ENCODE assay signal across 8 cellular contexts in the genomic region with DNA sequence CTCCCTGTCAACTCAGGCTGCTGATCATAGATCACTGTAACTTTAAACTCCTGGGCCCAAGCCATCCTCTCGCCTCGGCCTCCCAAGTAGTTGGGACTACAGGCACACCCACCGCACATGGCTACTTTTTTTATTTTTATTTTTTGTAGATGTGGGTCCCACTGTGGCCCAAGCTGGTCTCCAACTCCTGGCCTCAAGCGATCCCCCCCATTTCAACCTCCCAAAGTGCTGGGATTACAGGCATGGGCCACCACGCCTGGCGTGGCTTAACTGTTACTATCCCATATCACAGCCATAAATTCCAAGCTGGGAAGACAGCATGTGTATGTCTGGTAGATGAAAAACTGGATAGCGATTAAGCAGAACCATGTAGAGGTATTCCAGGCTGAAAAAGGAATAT. TPM values are rescaled to one million over a fixed set of nuclear protein-coding genes. Genes with fewer than 3 reads are reported as not detected.
DNase-seq lines count a peak whose midpoint lies in the region; ATAC-seq and TF ChIP-seq lines count a peak whose summit lies in the region.

No MANE protein-coding gene starts in this region.

- peaks cover 57% of the 10 kb centered on the region for H3K36me3 Mint-ChIP-seq in dendritic cell treated with granulocyte-macrophage colony-stimulating factor and Interleukin-4, amounts not matched to agents 40 ng/mL and 50 ng/mL, for 4 days (ENCODE audit: low read depth)
- peaks cover 28% of the 10 kb centered on the region for H3K36me3 Mint-ChIP-seq in nephron progenitor cell (ENCODE audit: low read depth)

- peaks cover 10% of the 10 kb centered on the region for H3K79me1 ChIP-seq in neuronal stem cell (ENCODE audit: low read depth, low read length)

- CTCF ChIA-PET in BJ (lab: Yijun Ruan, JAX) = interaction anchor here (1.2 to 10.9 kb wide), 9 partner anchors 8 to 77 kb away, joined by 3 to 107 read pairs (median 4); a partner anchor contains a TSS

- H3K18ac ChIP-seq in neuronal stem cell (ENCODE audit: low read length) = no peak overlapping the region

- no peak overlapping the region for H2BK15ac ChIP-seq in neuronal stem cell (ENCODE audit: low read length)

- TF ChIP-seq CTCF in BJ (IDR thresholded peaks at IDR 0.05; ENCODE audit: insufficient read depth, low read depth, low read length) = no peak
- no peak for TF ChIP-seq CTCF in nephron progenitor cell (IDR thresholded peaks at IDR 0.05)
- no peak for TF ChIP-seq CTCF in mucosa of descending colon (IDR thresholded peaks at IDR 0.05)

- peaks cover 7% of the 10 kb centered on the region for H3K36me3 ChIP-seq in BJ (ENCODE audit: control insufficient read depth, insufficient read depth, low read length)
- H3K36me3 ChIP-seq in MG63 = peaks cover 49% of the 10 kb centered on the region
- no peaks in the 10 kb centered on the region for H3K36me3 ChIP-seq in mucosa of descending colon (ENCODE audit: low read depth)
- H3K36me3 ChIP-seq in neuronal stem cell (replicated peaks in 1 of 2; ENCODE audit: control insufficient read depth in 2 of 2, insufficient read depth in 2 of 2, low read length in 2 of 2) = peaks cover 5 to 53% of the 10 kb centered on the region in 2 donors

- H4K8ac ChIP-seq in neuronal stem cell (ENCODE audit: low read depth, low read length) = no peak overlapping the region

- H3K9me3 ChIP-seq in MG63 = no peaks in the 10 kb centered on the region
- H3K9me3 ChIP-seq in mucosa of descending colon = no peaks in the 10 kb centered on the region
- H3K9me3 ChIP-seq in neuronal stem cell (replicated peaks in 1 of 2; ENCODE audit: control insufficient read depth in 2 of 2, insufficient read depth in 1 of 2, low read depth in 1 of 2, low read length in 2 of 2) = peaks cover 0 to 2% of the 10 kb centered on the region in 2 donors

- H3K27me3 ChIP-seq in BJ (ENCODE audit: control insufficient read depth, insufficient read depth, low read length) (no peaks in the 10 kb centered on the region), MG63 (no peaks in the 10 kb centered on the region; the same call in 1 of the 2 replicates), neuronal stem cell (ENCODE audit: control insufficient read depth in 3 of 3, insufficient read depth in 3 of 3, low read depth in 1 of 3, low read length in 3 of 3) (peaks cover 0 to 11% (median 4%) of the 10 kb centered on the region in 3 experiments)

- DNase-seq in BJ (ENCODE audit: low read depth) = no peak
- no peak for DNase-seq in MG63
- no peak for DNase-seq in nephron progenitor cell
- no peak for DNase-seq in NCI-H2196 (lab: John Stamatoyannopoulos, UW; ENCODE audit: unreplicated experiment)
- DNase-seq in mucosa of descending colon = no peak
- no peak for DNase-seq in neuronal stem cell (ENCODE audit: low spot score)
- no peak for DNase-seq in DMS53 (lab: John Stamatoyannopoulos, UW)

- H3K9ac ChIP-seq in neuronal stem cell (ENCODE audit: low read depth, low read length, poor library complexity) = no peak overlapping the region

- H3K4me3 ChIP-seq in BJ (ENCODE audit: low read depth, low read length) (peak overlapping the region; percentile 92), MG63 (peak overlapping the region; percentile 99), mucosa of descending colon (no peak overlapping the region), neuronal stem cell (ENCODE audit: low read length in 2 of 2) (peak overlapping the region in 1 of 2 donors; percentile 100)

- H3K4me3 Mint-ChIP-seq in dendritic cell treated with granulocyte-macrophage colony-stimulating factor and Interleukin-4, amounts not matched to agents 40 ng/mL and 50 ng/mL, for 4 days = peak overlapping the region; percentile 91
- peak overlapping the region; percentile 96 for H3K4me3 Mint-ChIP-seq in nephron progenitor cell

- WGBS in neuronal stem cell (ENCODE audit: extremely low coverage in 2 of 2, insufficient read length in 2 of 2, insufficient replicate concordance in 1 of 2), 2 donors = no CpG with 5 or more reads among the region's 7 CpGs

- intact Hi-C loops in dendritic cell treated with granulocyte-macrophage colony-stimulating factor and Interleukin-4, amounts not matched to agents 40 ng/mL and 50 ng/mL, for 4 days (cut with micrococcal nuclease) = loop anchor here (2.0 kb wide), 1 partner anchor 17 kb away; a partner anchor contains a TSS
- intact Hi-C loops in mucosa of descending colon (cut with DNase I, micrococcal nuclease) = no loop called here

- no peak overlapping the region for H3K4me2 ChIP-seq in neuronal stem cell (ENCODE audit: insufficient read depth, low read length, poor library complexity, severe bottlenecking)

- H3K9me3 Mint-ChIP-seq in dendritic cell treated with granulocyte-macrophage colony-stimulating factor and Interleukin-4, amounts not matched to agents 40 ng/mL and 50 ng/mL, for 4 days = no peaks in the 10 kb centered on the region
- H3K9me3 Mint-ChIP-seq in nephron progenitor cell = no peaks in the 10 kb centered on the region

- H3K27me3 Mint-ChIP-seq in dendritic cell treated with granulocyte-macrophage colony-stimulating factor and Interleukin-4, amounts not matched to agents 40 ng/mL and 50 ng/mL, for 4 days = no peaks in the 10 kb centered on the region
- peaks cover 19% of the 10 kb centered on the region for H3K27me3 Mint-ChIP-seq in nephron progenitor cell (ENCODE audit: low read depth, poor library complexity)

- H2BK5ac ChIP-seq in neuronal stem cell (ENCODE audit: low read length) = no peak overlapping the region

- H4K91ac ChIP-seq in neuronal stem cell (ENCODE audit: low read depth, low read length, poor library complexity) = no peak overlapping the region

- H2BK12ac ChIP-seq in neuronal stem cell (ENCODE audit: low read length) = no peak overlapping the region

- H3K4me1 Mint-ChIP-seq in dendritic cell treated with granulocyte-macrophage colony-stimulating factor and Interleukin-4, amounts not matched to agents 40 ng/mL and 50 ng/mL, for 4 days (ENCODE audit: low read depth) = peaks cover 58% of the 10 kb centered on the region
- peaks cover 30% of the 10 kb centered on the region for H3K4me1 Mint-ChIP-seq in nephron progenitor cell

- no peak overlapping the region for H2AK5ac ChIP-seq in neuronal stem cell (ENCODE audit: low read depth, low read length)

- no peak overlapping the region for H3K4ac ChIP-seq in neuronal stem cell (ENCODE audit: low read length)

- no peak overlapping the region for H3K23ac ChIP-seq in neuronal stem cell (ENCODE audit: low read depth, low read length, poor library complexity)

- no peak overlapping the region for H3K27ac ChIP-seq in neuronal stem cell (replicated peaks; ENCODE audit: low read length)

- no peak overlapping the region for H2BK120ac ChIP-seq in neuronal stem cell (ENCODE audit: low read depth, low read length)

- peaks cover 20% of the 10 kb centered on the region for H3K4me1 ChIP-seq in mucosa of descending colon (ENCODE audit: low read depth)
- peaks cover 14 to 16% of the 10 kb centered on the region in 2 donors for H3K4me1 ChIP-seq in neuronal stem cell (ENCODE audit: control insufficient read depth in 2 of 2, insufficient read depth in 1 of 2, low read depth in 1 of 2, low read length in 2 of 2)

- no peak for ATAC-seq in mucosa of descending colon

- H3K14ac ChIP-seq in neuronal stem cell (ENCODE audit: low read length) = no peak overlapping the region

- H2AFZ ChIP-seq in neuronal stem cell (ENCODE audit: low read length) = no peak overlapping the region

- peak overlapping the region; percentile 59 for H3K27ac Mint-ChIP-seq in dendritic cell treated with granulocyte-macrophage colony-stimulating factor and Interleukin-4, amounts not matched to agents 40 ng/mL and 50 ng/mL, for 4 days
- H3K27ac Mint-ChIP-seq in nephron progenitor cell = no peak overlapping the region

- POLR2A ChIA-PET in BJ (lab: Charles Lee) = no interaction called here

RNA-seq across cellular contexts. Expression of a gene that starts 1.0 kb away (rescaled TPM):
- 84.2 and 97.8 TPM in 2 replicates for polyA plus RNA-seq in BJ (2011; rRNA removed)
- polyA minus RNA-seq in BJ (2011; rRNA and poly(A)+ RNA removed) = 39.2 and 58.6 TPM in 2 replicates
- 122 and 169 TPM in 2 replicates for total RNA-seq in MG63 (2014; rRNA removed; shearing (Covaris generic); ENCODE audit: low replicate concordance)
- total RNA-seq in mucosa of descending colon = 10 to 100 TPM; 45.1 to 47.0 (median 45.8) TPM
- polyA plus RNA-seq in neuronal stem cell (2013, experiment 1 of 2) = 61.4 TPM
- polyA plus RNA-seq in neuronal stem cell (2013, experiment 2 of 2) = 61.9 TPM

RNA-seq across cellular contexts. Expression of a gene that starts 1.2 kb away (rescaled TPM):
- 3.7 and 5.0 TPM in 2 replicates for polyA plus RNA-seq in BJ (2011; rRNA removed)
- 2.5 and 3.3 TPM in 2 replicates for polyA minus RNA-seq in BJ (2011; rRNA and poly(A)+ RNA removed)
- 13.2 and 15.1 TPM in 2 replicates for total RNA-seq in MG63 (2014; rRNA removed; shearing (Covaris generic); ENCODE audit: low replicate concordance)
- total RNA-seq in mucosa of descending colon = 1 to 10 TPM; 2.3 to 3.9 (median 3.3) TPM
- polyA plus RNA-seq in neuronal stem cell (2013, experiment 1 of 2) = 2.6 TPM
- polyA plus RNA-seq in neuronal stem cell (2013, experiment 2 of 2) = 2.5 TPM

RNA-seq across cellular contexts. Expression of a gene that starts 15.6 kb away (rescaled TPM):
- polyA plus RNA-seq in BJ (2011; rRNA removed) = 35.8 and 45.8 TPM in 2 replicates
- 28.2 and 36.2 TPM in 2 replicates for polyA minus RNA-seq in BJ (2011; rRNA and poly(A)+ RNA removed)
- 3.4 and 5.8 TPM in 2 replicates for total RNA-seq in MG63 (2014; rRNA removed; shearing (Covaris generic); ENCODE audit: low replicate concordance)
- 10 to 100 TPM; 16.3 to 23.3 (median 17.6) TPM for total RNA-seq in mucosa of descending colon
- polyA plus RNA-seq in neuronal stem cell (2013, experiment 1 of 2) = 11.3 TPM
- polyA plus RNA-seq in neuronal stem cell (2013, experiment 2 of 2) = 10.9 TPM

RNA-seq across cellular contexts. Expression of a gene that starts 16.8 kb away (rescaled TPM):
- polyA plus RNA-seq in BJ (2011; rRNA removed) = 23.3 and 36.6 TPM in 2 replicates
- polyA minus RNA-seq in BJ (2011; rRNA and poly(A)+ RNA removed) = 81.2 and 95.8 TPM in 2 replicates
- 28.4 and 43.9 TPM in 2 replicates for total RNA-seq in MG63 (2014; rRNA removed; shearing (Covaris generic); ENCODE audit: low replicate concordance)
- 10 to 100 TPM; 53.3 to 87.7 (median 82.7) TPM for total RNA-seq in mucosa of descending colon
- 34.7 TPM for polyA plus RNA-seq in neuronal stem cell (2013, experiment 1 of 2)
- 34.1 TPM for polyA plus RNA-seq in neuronal stem cell (2013, experiment 2 of 2)

RNA-seq across cellular contexts. Expression of a gene that starts 46.4 kb away (rescaled TPM):
- polyA plus RNA-seq in BJ (2011; rRNA removed) = 4.1 and 5.6 TPM in 2 replicates
- 7.2 and 7.9 TPM in 2 replicates for polyA minus RNA-seq in BJ (2011; rRNA and poly(A)+ RNA removed)
- 2.1 and 4.6 TPM in 2 replicates for total RNA-seq in MG63 (2014; rRNA removed; shearing (Covaris generic); ENCODE audit: low replicate concordance)
- total RNA-seq in mucosa of descending colon = 10 to 100 TPM in 1 of 3 donors, 1 to 10 TPM in 2; 5.7 to 10.9 (median 8.0) TPM
- polyA plus RNA-seq in neuronal stem cell (2013, experiment 1 of 2) = 19.7 TPM
- 19.5 TPM for polyA plus RNA-seq in neuronal stem cell (2013, experiment 2 of 2)
